Comparison of ENCODE assay signal across 28 cellular contexts in the genomic region with DNA sequence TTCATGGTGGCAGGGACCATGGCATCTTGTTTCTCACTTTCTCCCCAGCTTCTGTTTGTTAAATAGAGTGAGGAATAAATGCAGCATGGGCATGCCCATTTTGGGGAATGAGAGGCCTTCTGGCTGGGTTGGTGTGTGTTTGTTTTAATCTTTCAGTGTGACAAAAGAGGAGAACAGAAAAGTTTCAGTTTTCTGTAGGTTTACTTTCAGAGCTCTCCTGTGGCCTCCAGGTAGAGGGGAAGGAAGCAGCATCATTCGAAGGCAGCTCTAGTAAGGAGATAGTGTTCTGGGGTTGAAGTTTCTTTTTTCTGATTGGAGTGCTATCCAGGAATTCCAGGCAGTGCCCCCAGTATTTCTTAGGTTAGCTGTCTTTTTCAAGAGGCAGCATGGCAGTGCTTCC. TPM values are rescaled to one million over a fixed set of nuclear protein-coding genes. Genes with fewer than 3 reads are reported as not detected.
"Had no signal": no experiment of that assay in that cellular context is flagged by ENCODE, and none has a peak within 500 bp of the region (broad histone marks: within the 10 kb centered on the region; RNA-seq: fewer than 3 reads in every experiment).

No MANE protein-coding gene starts in this region.

- H3K9me3 Mint-ChIP-seq: activated CD4-positive, alpha-beta memory T cell treated with anti-CD3 and anti-CD28 coated beads for 36 hours; activated CD4-positive, alpha-beta T cell treated with anti-CD3 and anti-CD28 coated beads, Interleukin-2, amount 10 ng/mL, durations not matched to agents 24 days and 14 days; activated naive CD4-positive, alpha-beta T cell treated with anti-CD3 and anti-CD28 coated beads, Interleukin-2, amount 10 ng/mL, durations not matched to agents 7 days and 5 days; activated naive CD4-positive, alpha-beta T cell treated with anti-CD3 and anti-CD28 coated beads, Interleukin-2, amount 50 U/mL, for 72 hours; activated naive CD8-positive, alpha-beta T cell treated with anti-CD3 and anti-CD28 coated beads, Interleukin-2, amount 10 ng/mL, durations not matched to agents 7 days and 5 days; dendritic cell treated with granulocyte-macrophage colony-stimulating factor and Interleukin-4, amounts not matched to agents 40 ng/mL and 50 ng/mL, for 4 days; endodermal cell had no signal

- H3K36me3 Mint-ChIP-seq: activated CD4-positive, alpha-beta memory T cell treated with anti-CD3 and anti-CD28 coated beads for 36 hours; activated CD8-positive, alpha-beta memory T cell treated with anti-CD3 and anti-CD28 coated beads, Interleukin-2, amount 10 ng/mL, durations not matched to agents 7 days and 5 days; activated naive CD4-positive, alpha-beta T cell treated with anti-CD3 and anti-CD28 coated beads, Interleukin-2, amount 10 ng/mL, durations not matched to agents 7 days and 5 days; activated naive CD8-positive, alpha-beta T cell treated with anti-CD3 and anti-CD28 coated beads, Interleukin-2, amount 10 ng/mL, durations not matched to agents 7 days and 5 days had no signal

- DNase-seq: activated CD4-positive, alpha-beta memory T cell treated with anti-CD3 and anti-CD28 coated beads for 36 hours; activated CD4-positive, alpha-beta T cell treated with anti-CD3 and anti-CD28 coated beads for 36 hours; activated CD4-positive, alpha-beta T cell treated with anti-CD3 and anti-CD28 coated beads, Interleukin-2, amount 10 ng/mL, durations not matched to agents 24 days and 14 days; activated CD4-positive, CD25-positive, alpha-beta regulatory T cell; activated CD4-positive, CD25-positive, alpha-beta regulatory T cell treated with anti-CD3 and anti-CD28 coated beads, Interleukin-2, amount 50 U/mL, for 72 hours; activated CD8-positive, alpha-beta memory T cell treated with anti-CD3 and anti-CD28 coated beads, Interleukin-2, amount 10 ng/mL, durations not matched to agents 7 days and 5 days; activated CD8-positive, alpha-beta memory T cell treated with anti-CD3 and anti-CD28 coated beads, Interleukin-2, amount 50 U/mL, for 4 hours; activated CD8-positive, alpha-beta T cell treated with anti-CD3 and anti-CD28 coated beads, Interleukin-2, amount 10 ng/mL, durations not matched to agents 7 days and 5 days; activated gamma-delta T cell; activated naive CD4-positive, alpha-beta T cell; activated naive CD4-positive, alpha-beta T cell treated with anti-CD3 and anti-CD28 coated beads, Interleukin-2, amount 10 ng/mL, durations not matched to agents 7 days and 5 days; activated naive CD8-positive, alpha-beta T cell treated with anti-CD3 and anti-CD28 coated beads, Interleukin-2, amount 10 ng/mL, durations not matched to agents 7 days and 5 days; activated T-cell treated with anti-CD3 and anti-CD28 coated beads, Interleukin-2, amount 50 U/mL, for 1 hour; activated T-cell treated with anti-CD3 and anti-CD28 coated beads, Interleukin-2, amount 50 U/mL, for 72 hours; anterior cingulate cortex; brain microvascular endothelial cell; dorsolateral prefrontal cortex; effector memory CD4-positive, alpha-beta T cell; endodermal cell; foreskin fibroblast; head of caudate nucleus; hypothalamus had no signal

- H3K27ac ChIP-seq: brain microvascular endothelial cell, coronary artery, dorsolateral prefrontal cortex had no signal

- H3K27me3 Mint-ChIP-seq: dendritic cell treated with granulocyte-macrophage colony-stimulating factor and Interleukin-4, amounts not matched to agents 40 ng/mL and 50 ng/mL, for 4 days had no signal

- H3K36me3 ChIP-seq: brain microvascular endothelial cell had no signal

- H3K4me3 ChIP-seq: coronary artery, dorsolateral prefrontal cortex had no signal

- H3K27ac Mint-ChIP-seq: activated CD4-positive, alpha-beta memory T cell treated with anti-CD3 and anti-CD28 coated beads for 36 hours; activated CD4-positive, alpha-beta T cell treated with anti-CD3 and anti-CD28 coated beads for 36 hours; activated CD4-positive, alpha-beta T cell treated with anti-CD3 and anti-CD28 coated beads, Interleukin-2, amount 10 ng/mL, durations not matched to agents 24 days and 14 days; activated CD8-positive, alpha-beta memory T cell treated with anti-CD3 and anti-CD28 coated beads, Interleukin-2, amount 10 ng/mL, durations not matched to agents 7 days and 5 days; activated CD8-positive, alpha-beta T cell treated with anti-CD3 and anti-CD28 coated beads, Interleukin-2, amount 10 ng/mL, durations not matched to agents 7 days and 5 days; activated naive CD4-positive, alpha-beta T cell treated with anti-CD3 and anti-CD28 coated beads, Interleukin-2, amount 10 ng/mL, durations not matched to agents 7 days and 5 days; activated naive CD4-positive, alpha-beta T cell treated with anti-CD3 and anti-CD28 coated beads, Interleukin-2, amount 50 U/mL, for 72 hours; activated naive CD8-positive, alpha-beta T cell treated with anti-CD3 and anti-CD28 coated beads, Interleukin-2, amount 10 ng/mL, durations not matched to agents 7 days and 5 days; activated T-cell treated with anti-CD3 and anti-CD28 coated beads, Interleukin-2, amount 50 U/mL, for 72 hours; dendritic cell treated with granulocyte-macrophage colony-stimulating factor and Interleukin-4, amounts not matched to agents 40 ng/mL and 50 ng/mL, for 4 days; endodermal cell had no signal

- H3K27me3 ChIP-seq: brain microvascular endothelial cell had no signal

- H3K4me1 Mint-ChIP-seq: activated CD4-positive, alpha-beta T cell treated with anti-CD3 and anti-CD28 coated beads for 36 hours; activated CD4-positive, alpha-beta T cell treated with anti-CD3 and anti-CD28 coated beads, Interleukin-2, amount 10 ng/mL, durations not matched to agents 24 days and 14 days; activated CD8-positive, alpha-beta memory T cell treated with anti-CD3 and anti-CD28 coated beads, Interleukin-2, amount 10 ng/mL, durations not matched to agents 7 days and 5 days; activated naive CD4-positive, alpha-beta T cell treated with anti-CD3 and anti-CD28 coated beads, Interleukin-2, amount 10 ng/mL, durations not matched to agents 7 days and 5 days; activated naive CD8-positive, alpha-beta T cell treated with anti-CD3 and anti-CD28 coated beads, Interleukin-2, amount 10 ng/mL, durations not matched to agents 7 days and 5 days; central memory CD8-positive, alpha-beta T cell; endodermal cell had no signal

- ATAC-seq: activated CD4-positive, alpha-beta T cell treated with anti-CD3 and anti-CD28 coated beads for 36 hours; activated CD8-positive, alpha-beta memory T cell treated with anti-CD3 and anti-CD28 coated beads, Interleukin-2, amount 10 ng/mL, durations not matched to agents 7 days and 5 days; activated CD8-positive, alpha-beta T cell treated with anti-CD3 and anti-CD28 coated beads, Interleukin-2, amount 10 ng/mL, durations not matched to agents 7 days and 5 days; activated naive CD4-positive, alpha-beta T cell treated with anti-CD3 and anti-CD28 coated beads, Interleukin-2, amount 50 U/mL, for 72 hours; activated T-cell treated with anti-CD3 and anti-CD28 coated beads, Interleukin-2, amount 50 U/mL, for 72 hours; esophagus mucosa had no signal

- H3K4me3 Mint-ChIP-seq: activated CD4-positive, alpha-beta memory T cell treated with anti-CD3 and anti-CD28 coated beads for 36 hours; activated CD4-positive, alpha-beta T cell treated with anti-CD3 and anti-CD28 coated beads for 36 hours; activated CD4-positive, alpha-beta T cell treated with anti-CD3 and anti-CD28 coated beads, Interleukin-2, amount 10 ng/mL, durations not matched to agents 24 days and 14 days; activated CD8-positive, alpha-beta memory T cell treated with anti-CD3 and anti-CD28 coated beads, Interleukin-2, amount 10 ng/mL, durations not matched to agents 7 days and 5 days; activated CD8-positive, alpha-beta T cell treated with anti-CD3 and anti-CD28 coated beads, Interleukin-2, amount 10 ng/mL, durations not matched to agents 7 days and 5 days; activated naive CD4-positive, alpha-beta T cell treated with anti-CD3 and anti-CD28 coated beads, Interleukin-2, amount 10 ng/mL, durations not matched to agents 7 days and 5 days; activated naive CD8-positive, alpha-beta T cell treated with anti-CD3 and anti-CD28 coated beads, Interleukin-2, amount 10 ng/mL, durations not matched to agents 7 days and 5 days; activated T-cell treated with anti-CD3 and anti-CD28 coated beads, Interleukin-2, amount 50 U/mL, for 72 hours; central memory CD8-positive, alpha-beta T cell; dendritic cell treated with granulocyte-macrophage colony-stimulating factor and Interleukin-4, amounts not matched to agents 40 ng/mL and 50 ng/mL, for 4 days; endodermal cell had no signal

RNA-seq across cellular contexts. Expression of a gene that starts 15.3 kb away (rescaled TPM):
- total RNA-seq: activated CD4-positive, alpha-beta memory T cell treated with anti-CD3 and anti-CD28 coated beads for 36 hours; activated CD4-positive, alpha-beta T cell treated with anti-CD3 and anti-CD28 coated beads, Interleukin-2, amount 10 ng/mL, durations not matched to agents 24 days and 14 days; activated CD8-positive, alpha-beta memory T cell treated with anti-CD3 and anti-CD28 coated beads for 36 hours; activated CD8-positive, alpha-beta memory T cell treated with anti-CD3 and anti-CD28 coated beads, Interleukin-2, amount 10 ng/mL, durations not matched to agents 7 days and 5 days; activated CD8-positive, alpha-beta T cell treated with anti-CD3 and anti-CD28 coated beads, Interleukin-2, amount 10 ng/mL, durations not matched to agents 7 days and 5 days; activated naive CD8-positive, alpha-beta T cell treated with anti-CD3 and anti-CD28 coated beads, Interleukin-2, amount 10 ng/mL, durations not matched to agents 7 days and 5 days had no signal
